ENCODE assay signal across 9 cellular contexts in the genomic region with DNA sequence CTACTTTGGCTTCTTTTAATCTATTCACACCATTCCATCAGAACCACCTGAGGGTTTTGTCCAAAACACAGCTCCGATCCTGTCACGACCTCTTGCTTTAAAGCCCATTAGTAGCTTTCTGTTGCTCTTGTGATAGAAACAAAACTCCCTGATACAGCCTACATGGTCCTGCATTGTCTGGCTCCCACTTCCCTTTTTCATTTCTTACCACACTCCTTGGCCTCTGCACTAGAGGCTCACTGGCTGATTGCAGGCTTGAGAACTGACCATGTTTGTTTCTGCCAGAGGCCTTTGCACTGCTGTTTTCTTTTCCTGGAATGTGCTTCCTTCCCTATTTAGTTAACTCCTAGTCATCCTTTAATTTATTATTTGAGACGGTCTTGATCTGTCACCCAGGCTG. TPM values are rescaled to one million over a fixed set of nuclear protein-coding genes. Genes with fewer than 3 reads are reported as not detected.
A peak's percentile ranks its signal among the peaks of the same experiment; 100 is the strongest.
DNase-seq lines count a peak whose midpoint lies in the region; ATAC-seq lines count a peak whose summit lies in the region.
"Had no signal": no experiment of that assay in that cellular context is flagged by ENCODE, and none has a peak within 500 bp of the region (broad histone marks: within the 10 kb centered on the region; RNA-seq: fewer than 3 reads in every experiment).

No MANE protein-coding gene starts in this region.

- peaks cover 0 to 4% (median 0%) of the 10 kb centered on the region in 5 donors for H3K9me3 ChIP-seq in subcutaneous abdominal adipose tissue (ENCODE audit: control insufficient read depth in 5 of 5, low read length in 5 of 5)

- H3K4me3 ChIP-seq in subcutaneous abdominal adipose tissue (ENCODE audit: low read depth in 1 of 5, low read length in 5 of 5), result peak overlapping the region in 1 of 5 donors; percentile 15

- peaks cover 22 to 65% (median 51%) of the 10 kb centered on the region in 5 donors for H3K36me3 ChIP-seq in subcutaneous abdominal adipose tissue (ENCODE audit: control insufficient read depth in 5 of 5, insufficient read depth in 5 of 5, low read length in 5 of 5)

- H3K27me3 ChIP-seq in subcutaneous abdominal adipose tissue (ENCODE audit: control insufficient read depth in 5 of 5, insufficient read depth in 4 of 5, low read length in 5 of 5), result no peaks in the 10 kb centered on the region

- H3K36me3 Mint-ChIP-seq in activated naive CD8-positive, alpha-beta T cell treated with anti-CD3 and anti-CD28 coated beads, Interleukin-2, amount 50 U/mL, for 24 hours (ENCODE audit: low read depth), result peaks cover 78% of the 10 kb centered on the region
- H3K36me3 Mint-ChIP-seq in activated naive CD8-positive, alpha-beta T cell treated with anti-CD3 and anti-CD28 coated beads for 36 hours, result peaks cover 64% of the 10 kb centered on the region

- ATAC-seq in activated naive CD8-positive, alpha-beta T cell treated with anti-CD3 and anti-CD28 coated beads, Interleukin-2, amount 50 U/mL, for 24 hours, result no peak
- ATAC-seq in HG02884 (IDR thresholded peaks at IDR 0.05; ENCODE audit: unreplicated experiment), result peak; percentile 82
- ATAC-seq in sciatic nerve, result no peak
- no peak for ATAC-seq in HG03097 (IDR thresholded peaks at IDR 0.05; ENCODE audit: low FRiP score, unreplicated experiment)
- ATAC-seq: effector memory CD8-positive, alpha-beta T cell had no signal

- H3K4me1 Mint-ChIP-seq in activated naive CD8-positive, alpha-beta T cell treated with anti-CD3 and anti-CD28 coated beads, Interleukin-2, amount 50 U/mL, for 24 hours, result peaks cover 23% of the 10 kb centered on the region
- peaks cover 15% of the 10 kb centered on the region for H3K4me1 Mint-ChIP-seq in activated naive CD8-positive, alpha-beta T cell treated with anti-CD3 and anti-CD28 coated beads for 36 hours

- DNase-seq in activated naive CD8-positive, alpha-beta T cell treated with anti-CD3 and anti-CD28 coated beads, Interleukin-2, amount 50 U/mL, for 24 hours, result no peak
- DNase-seq in activated naive CD8-positive, alpha-beta T cell treated with anti-CD3 and anti-CD28 coated beads for 36 hours, result no peak
- DNase-seq in RPMI8226 (peak; percentile 53), sciatic nerve (ENCODE audit: low spot score) (no peak)
- DNase-seq in activated CD4-positive, CD25-positive, alpha-beta regulatory T cell (lab: John Stamatoyannopoulos, UW), result no peak
- DNase-seq: effector memory CD8-positive, alpha-beta T cell had no signal

- no peak overlapping the region for H3K4me3 Mint-ChIP-seq in activated naive CD8-positive, alpha-beta T cell treated with anti-CD3 and anti-CD28 coated beads, Interleukin-2, amount 50 U/mL, for 24 hours
- no peak overlapping the region for H3K4me3 Mint-ChIP-seq in activated naive CD8-positive, alpha-beta T cell treated with anti-CD3 and anti-CD28 coated beads for 36 hours
- H3K4me3 Mint-ChIP-seq: effector memory CD8-positive, alpha-beta T cell had no signal

- H3K4me1 ChIP-seq in subcutaneous abdominal adipose tissue (ENCODE audit: control insufficient read depth in 5 of 5, insufficient read depth in 5 of 5, low read length in 5 of 5), result peaks cover 3 to 58% (median 54%) of the 10 kb centered on the region in 5 donors

- H3K27me3 Mint-ChIP-seq in activated naive CD8-positive, alpha-beta T cell treated with anti-CD3 and anti-CD28 coated beads, Interleukin-2, amount 50 U/mL, for 24 hours, result no peaks in the 10 kb centered on the region
- no peaks in the 10 kb centered on the region for H3K27me3 Mint-ChIP-seq in activated naive CD8-positive, alpha-beta T cell treated with anti-CD3 and anti-CD28 coated beads for 36 hours
- H3K27me3 Mint-ChIP-seq: effector memory CD8-positive, alpha-beta T cell had no signal

- H3K9me3 Mint-ChIP-seq in activated naive CD8-positive, alpha-beta T cell treated with anti-CD3 and anti-CD28 coated beads, Interleukin-2, amount 50 U/mL, for 24 hours, result no peaks in the 10 kb centered on the region
- no peaks in the 10 kb centered on the region for H3K9me3 Mint-ChIP-seq in activated naive CD8-positive, alpha-beta T cell treated with anti-CD3 and anti-CD28 coated beads for 36 hours
- H3K9me3 Mint-ChIP-seq: effector memory CD8-positive, alpha-beta T cell had no signal

- intact Hi-C loops in sciatic nerve (cut with DNase I), result no loop called here

- peak overlapping the region; percentile 20 for H3K27ac Mint-ChIP-seq in activated naive CD8-positive, alpha-beta T cell treated with anti-CD3 and anti-CD28 coated beads, Interleukin-2, amount 50 U/mL, for 24 hours
- H3K27ac Mint-ChIP-seq in activated naive CD8-positive, alpha-beta T cell treated with anti-CD3 and anti-CD28 coated beads for 36 hours, result no peak overlapping the region

- peak overlapping the region in 1 of 5 donors; percentile 41 for H3K9ac ChIP-seq in subcutaneous abdominal adipose tissue (ENCODE audit: low read length in 5 of 5)

- H3K27ac ChIP-seq in subcutaneous abdominal adipose tissue (ENCODE audit: low read depth, low read length), result peak overlapping the region; percentile 48

RNA-seq across cellular contexts. Expression of gene IST1, which starts 23.7 kb away (rescaled TPM):
- total RNA-seq in activated naive CD8-positive, alpha-beta T cell treated with anti-CD3 and anti-CD28 coated beads for 36 hours, result 100 to 1,000 TPM; 158 to 163 TPM
- total RNA-seq in sciatic nerve, result 189 TPM

RNA-seq across cellular contexts. Expression of gene ZNF821, which starts 35.1 kb away (rescaled TPM):
- total RNA-seq in activated naive CD8-positive, alpha-beta T cell treated with anti-CD3 and anti-CD28 coated beads for 36 hours, result 1 to 10 TPM; 4.0 to 6.1 TPM
- total RNA-seq in sciatic nerve, result 6.7 TPM
